In the genomic region with DNA sequence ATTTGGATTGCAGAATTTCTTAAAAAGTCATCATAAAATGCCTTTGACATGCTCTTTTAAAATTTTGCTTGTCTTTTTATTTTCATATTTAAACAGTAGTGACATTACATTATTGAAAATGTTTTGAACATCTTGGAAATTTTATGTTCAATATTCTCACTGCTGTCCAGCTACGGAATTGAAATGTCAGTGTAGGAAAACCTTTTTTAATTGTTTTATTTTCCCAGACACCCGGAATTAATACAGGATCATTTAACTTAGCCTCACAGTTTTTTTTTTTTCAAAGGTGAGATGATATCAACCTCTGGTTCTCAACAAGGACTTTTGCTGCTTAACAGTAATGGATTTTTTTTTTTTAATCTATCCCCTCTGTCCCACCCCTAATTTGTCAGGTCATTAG, we compare ENCODE assay signal across 11 cellular contexts. TPM values are rescaled to one million over a fixed set of nuclear protein-coding genes. Genes with fewer than 3 reads are reported as not detected.
DNase-seq lines count a peak whose midpoint lies in the region; ATAC-seq, FAIRE-seq and TF ChIP-seq lines count a peak whose summit lies in the region.
"Had no signal": no experiment of that assay in that cellular context is flagged by ENCODE, and none has a peak within 500 bp of the region (broad histone marks: within the 10 kb centered on the region; RNA-seq: fewer than 3 reads in every experiment).

No MANE protein-coding gene starts in this region.

- ATAC-seq in HepG2: no peak
- ATAC-seq in right lobe of liver: no peak
- no peak for ATAC-seq in HG02973 (IDR thresholded peaks at IDR 0.05; ENCODE audit: unreplicated experiment)
- ATAC-seq in HG02840 (IDR thresholded peaks at IDR 0.05; ENCODE audit: low FRiP score, unreplicated experiment): no peak

- H3K27ac Mint-ChIP-seq in activated CD4-positive, alpha-beta memory T cell treated with anti-CD3 and anti-CD28 coated beads for 36 hours: peak overlapping the region; percentile 79
- H3K27ac Mint-ChIP-seq: nephron progenitor cell had no signal

- H3K9me3 ChIP-seq in HepG2 (ENCODE audit: low read length): no peaks in the 10 kb centered on the region
- H3K9me3 ChIP-seq in right lobe of liver: no peaks in the 10 kb centered on the region
- no peaks in the 10 kb centered on the region for H3K9me3 ChIP-seq in iPS-15b (ENCODE audit: control insufficient read depth, insufficient read depth, low read length)

- intact Hi-C loops in HepG2 (cut with micrococcal nuclease; ENCODE audit: unreplicated experiment) (no loop called here), right lobe of liver (cut with DNase I) (loop anchor here in 1 of 2 donors (10.0 kb wide), 1 partner anchor 52 kb away; the partner anchor contains the start of gene SLC16A4)
- intact Hi-C loops in activated CD4-positive, alpha-beta memory T cell treated with anti-CD3 and anti-CD28 coated beads for 36 hours (cut with micrococcal nuclease): no loop called here

- H3K27me3 ChIP-seq in HepG2 (ENCODE audit: control insufficient read depth in 1 of 2, insufficient read depth in 2 of 2, low read length in 2 of 2) (no peaks in the 10 kb centered on the region), right lobe of liver (no peaks in the 10 kb centered on the region), iPS-15b (ENCODE audit: control insufficient read depth, insufficient read depth, low read length) (no peaks in the 10 kb centered on the region)

- no peak for TF ChIP-seq POLR2A in HepG2 (IDR thresholded peaks at IDR 0.05; ENCODE audit: insufficient read depth in 1 of 2, low read depth in 2 of 2, low read length in 2 of 2)
- TF ChIP-seq POLR2A in right lobe of liver (IDR thresholded peaks at IDR 0.05): no peak

- peaks cover 78% of the 10 kb centered on the region for H3K4me1 Mint-ChIP-seq in activated CD4-positive, alpha-beta memory T cell treated with anti-CD3 and anti-CD28 coated beads for 36 hours (ENCODE audit: low read depth)

- FAIRE-seq in HepG2 (lab: Jason Lieb, UNC): no peak
- FAIRE-seq: colon had no signal

- DNase-seq in HepG2 (ENCODE audit: low spot score) (no peak), right lobe of liver (no peak), HEK293T (ENCODE audit: extremely low spot score) (no peak), NOMO-1 treated with dmso at 0.1 percent for 144 hours (lab: John Stamatoyannopoulos, UW; ENCODE audit: unreplicated experiment) (no peak)
- DNase-seq in activated CD4-positive, alpha-beta memory T cell treated with anti-CD3 and anti-CD28 coated beads for 36 hours: no peak
- DNase-seq: nephron progenitor cell; stimulated activated CD4-positive, alpha-beta T cell treated with anti-CD3 and anti-CD28 coated beads, Interleukin-1b, Interleukin-23, amount 100 ng/mL, for 48 hours had no signal

- CTCF ChIA-PET in HepG2 (lab: Yijun Ruan, JAX; ENCODE audit: low intra/inter-chr PET ratio, low total read pairs) (no interaction called here), HEK293T (lab: Yijun Ruan, JAX) (interaction anchor here (0.6 kb wide), 1 partner anchor 37 kb away, joined by 3 read pairs; no protein-coding TSS in a partner anchor)
- CTCF ChIA-PET in activated CD4-positive, alpha-beta memory T cell treated with anti-CD3 and anti-CD28 coated beads for 36 hours (lab: Charles Lee): interaction anchor here (1.3 to 1.5 kb wide), 2 partner anchors 134 to 140 kb away, joined by 3 read pairs; no protein-coding TSS in a partner anchor

- no peaks in the 10 kb centered on the region for H3K27me3 Mint-ChIP-seq in activated CD4-positive, alpha-beta memory T cell treated with anti-CD3 and anti-CD28 coated beads for 36 hours

- H3K4me1 ChIP-seq in HepG2 (ENCODE audit: insufficient read depth, low read length): peaks cover 77% of the 10 kb centered on the region
- H3K4me1 ChIP-seq in right lobe of liver: peaks cover 0 to 70% (median 19%) of the 10 kb centered on the region in 4 donors
- peaks cover 34% of the 10 kb centered on the region for H3K4me1 ChIP-seq in iPS-15b (ENCODE audit: control insufficient read depth, insufficient read depth, low read length)

- peak overlapping the region; percentile 96 for H3K4me2 ChIP-seq in HepG2 (ENCODE audit: low read depth, low read length)

- H3K9me3 Mint-ChIP-seq in activated CD4-positive, alpha-beta memory T cell treated with anti-CD3 and anti-CD28 coated beads for 36 hours: no peaks in the 10 kb centered on the region
- H3K9me3 Mint-ChIP-seq: nephron progenitor cell had no signal

- in situ Hi-C loops in HepG2 (cut with HindIII; ENCODE audit: extremely low pct_ligation_motif_present, low pct_unique_long_range_greater_than_20kb): no loop called here

- H3K9ac ChIP-seq in HepG2 (ENCODE audit: insufficient read depth, low read depth, low read length) (peak overlapping the region; percentile 97; the same call in 1 of the 2 replicates), iPS-15b (ENCODE audit: low read depth, low read length) (no peak overlapping the region)

- H4K20me1 ChIP-seq in HepG2 (ENCODE audit: insufficient read depth, low read length): peaks cover 59% of the 10 kb centered on the region

- H3K79me2 ChIP-seq in HepG2 (ENCODE audit: insufficient read depth, low read length): peaks cover 89% of the 10 kb centered on the region

- BruUV-seq in HepG2 (replicated peaks; lab: Mats Ljungman, UMichigan): no TSS peak

- no peak for TF ChIP-seq RAD21 in HepG2 (CRISPR knock-in tag; IDR thresholded peaks at IDR 0.05)

- H3K27ac ChIP-seq in HepG2 (ENCODE audit: extremely low read length, insufficient read depth, low read length): no peak overlapping the region
- no peak overlapping the region for H3K27ac ChIP-seq in right lobe of liver

- no peak for TF ChIP-seq EP300 in HepG2 (IDR thresholded peaks at IDR 0.05; ENCODE audit: low read depth in 2 of 2, low read length in 2 of 2)
- TF ChIP-seq EP300 in HepG2 (CRISPR knock-in tag; IDR thresholded peaks at IDR 0.05; ENCODE audit: borderline replicate concordance): no peak

- POLR2A ChIA-PET in HepG2 (lab: Yijun Ruan, JAX): no interaction called here
- POLR2A ChIA-PET in activated CD4-positive, alpha-beta memory T cell treated with anti-CD3 and anti-CD28 coated beads for 36 hours (lab: Charles Lee): no interaction called here
- POLR2A ChIA-PET in HEK293T (lab: Yijun Ruan, JAX): no interaction called here

- 48% methylated on average over 2 of the region's 2 CpGs for WGBS in HepG2 (ENCODE audit: low lambda C conversion rate)
- 58% methylated on average over 2 of the region's 2 CpGs for WGBS in right lobe of liver (ENCODE audit: insufficient coverage, low coverage, low lambda C conversion rate, missing lambda C conversion rate)

- H2AFZ ChIP-seq in HepG2 (ENCODE audit: low read length): no peak overlapping the region

- H3K4me3 ChIP-seq in HepG2 (replicated peaks in 1 of 3; ENCODE audit: insufficient read depth in 1 of 3, low read depth in 2 of 3, low read length in 3 of 3): peak overlapping the region; percentile 81 to 91 (median 84); a peak in 5 of 6 replicates
- H3K4me3 ChIP-seq in right lobe of liver: no peak overlapping the region
- peak overlapping the region; percentile 39 for H3K4me3 ChIP-seq in iPS-15b (ENCODE audit: low read depth, low read length)

- TF ChIP-seq CTCF in HepG2 (CRISPR knock-in tag; IDR thresholded peaks at IDR 0.05): no peak
- TF ChIP-seq CTCF in right lobe of liver (IDR thresholded peaks at IDR 0.05): no peak

- no peak overlapping the region for H3K4me3 Mint-ChIP-seq in activated CD4-positive, alpha-beta memory T cell treated with anti-CD3 and anti-CD28 coated beads for 36 hours
- H3K4me3 Mint-ChIP-seq: nephron progenitor cell had no signal

- H3K36me3 ChIP-seq in HepG2 (replicated peaks in 1 of 2; ENCODE audit: control insufficient read depth in 1 of 2, insufficient read depth in 2 of 2, low read length in 2 of 2): peaks cover 6 to 35% of the 10 kb centered on the region in 2 experiments; a peak in 4 of 5 replicates
- peaks cover 0 to 14% (median 3%) of the 10 kb centered on the region in 4 donors for H3K36me3 ChIP-seq in right lobe of liver
- peaks cover 18% of the 10 kb centered on the region for H3K36me3 ChIP-seq in iPS-15b (ENCODE audit: control insufficient read depth, insufficient read depth, low read length)

- peaks cover 74% of the 10 kb centered on the region for H3K36me3 Mint-ChIP-seq in activated CD4-positive, alpha-beta memory T cell treated with anti-CD3 and anti-CD28 coated beads for 36 hours

RNA-seq across cellular contexts. Expression of gene RBM15, which starts 4.1 kb away (rescaled TPM):
- total RNA-seq in HepG2 (2016; rRNA removed; fragmentation: Illumina TruSeq; extraction: Trizol) (35.2 and 36.4 TPM in 2 replicates), right lobe of liver (10 to 100 TPM in 5 of 6 experiments, 1 to 10 TPM in 1; 8.9 to 15.1 (median 12.2) TPM)
- 2.1 and 2.5 TPM in 2 replicates for total RNA-seq in HepG2 (2016; cell fraction: cytosol; rRNA removed; fragmentation: Illumina TruSeq; extraction: Trizol; ENCODE audit: low read depth)
- 31.0 and 35.2 TPM in 2 replicates for total RNA-seq in HepG2 (2016; cell fraction: insoluble cytoplasmic fraction; rRNA removed; fragmentation: Illumina TruSeq; extraction: Trizol)
- 7.5 and 9.4 TPM in 2 replicates for total RNA-seq in HepG2 (2016; cell fraction: membrane; rRNA removed; fragmentation: Illumina TruSeq; extraction: Trizol)
- total RNA-seq in HepG2 (2016; cell fraction: nucleus; rRNA removed; fragmentation: Illumina TruSeq; extraction: Trizol): 64.6 and 75.1 TPM in 2 replicates
- polyA plus RNA-seq in HepG2 (2011; rRNA removed): 12.1 and 13.5 TPM in 2 replicates
- 8.3 and 10.1 TPM in 2 replicates for polyA plus RNA-seq in HepG2 (2011; cell fraction: cytosol; rRNA removed)
- polyA plus RNA-seq in HepG2 (2011; cell fraction: nucleus; rRNA removed): 23.5 and 29.1 TPM in 2 replicates
- 4.6 and 5.4 TPM in 2 replicates for polyA plus RNA-seq in HepG2 (2012)
- 0.16 and 0.34 TPM in 2 replicates for polyA plus RNA-seq in HepG2 (2016; cell fraction: cytosol; fragmentation: Illumina TruSeq; extraction: Trizol; ENCODE audit: low read depth)
- polyA plus RNA-seq in HepG2 (2016; cell fraction: insoluble cytoplasmic fraction; fragmentation: Illumina TruSeq; extraction: Trizol; ENCODE audit: low read depth): 9.6 TPM in 2 replicates
- polyA plus RNA-seq in HepG2 (2016; cell fraction: membrane; fragmentation: Illumina TruSeq; extraction: Trizol; ENCODE audit: low read depth): 1.00 and 1.3 TPM in 2 replicates
- polyA plus RNA-seq in HepG2 (2016; cell fraction: nucleus; fragmentation: Illumina TruSeq; extraction: Trizol; ENCODE audit: insufficient read depth, low read depth): 12.8 and 15.7 TPM in 2 replicates
- 97.0 and 222 TPM in 2 replicates for polyA minus RNA-seq in HepG2 (2011; rRNA and poly(A)+ RNA removed; ENCODE audit: low replicate concordance)
- 20.9 and 22.2 TPM in 2 replicates for polyA minus RNA-seq in HepG2 (2011; cell fraction: cytosol; rRNA and poly(A)+ RNA removed)
- 154 and 171 TPM in 2 replicates for polyA minus RNA-seq in HepG2 (2011; cell fraction: nucleus; rRNA and poly(A)+ RNA removed)
- total RNA-seq in activated CD4-positive, alpha-beta memory T cell treated with anti-CD3 and anti-CD28 coated beads for 36 hours: 10 to 100 TPM; 59.1 to 60.2 TPM

RNA-seq across cellular contexts. Expression of gene SLC16A4, which starts 47.6 kb away (rescaled TPM):
- total RNA-seq in HepG2 (2016; rRNA removed; fragmentation: Illumina TruSeq; extraction: Trizol): 0.60 and 1.1 TPM in 2 replicates
- 0.20 and 0.26 TPM in 2 replicates for total RNA-seq in HepG2 (2016; cell fraction: cytosol; rRNA removed; fragmentation: Illumina TruSeq; extraction: Trizol; ENCODE audit: low read depth)
- 0.49 and 0.63 TPM in 2 replicates for total RNA-seq in HepG2 (2016; cell fraction: insoluble cytoplasmic fraction; rRNA removed; fragmentation: Illumina TruSeq; extraction: Trizol)
- total RNA-seq in HepG2 (2016; cell fraction: membrane; rRNA removed; fragmentation: Illumina TruSeq; extraction: Trizol): 0.68 and 0.83 TPM in 2 replicates
- total RNA-seq in HepG2 (2016; cell fraction: nucleus; rRNA removed; fragmentation: Illumina TruSeq; extraction: Trizol): 0.72 and 1.0 TPM in 2 replicates
- 1.5 and 1.6 TPM in 2 replicates for polyA plus RNA-seq in HepG2 (2011; rRNA removed)
- polyA plus RNA-seq in HepG2 (2011; cell fraction: cytosol; rRNA removed): 0.63 and 1.4 TPM in 2 replicates
- 0.55 and 0.80 TPM in 2 replicates for polyA plus RNA-seq in HepG2 (2011; cell fraction: nucleus; rRNA removed)
- polyA plus RNA-seq in HepG2 (2012): 0.76 and 1.2 TPM in 2 replicates
- polyA plus RNA-seq in HepG2 (2016; cell fraction: cytosol; fragmentation: Illumina TruSeq; extraction: Trizol; ENCODE audit: low read depth): 0.19 and 0.45 TPM in 2 replicates
- 0.30 and 0.36 TPM in 2 replicates for polyA plus RNA-seq in HepG2 (2016; cell fraction: insoluble cytoplasmic fraction; fragmentation: Illumina TruSeq; extraction: Trizol; ENCODE audit: low read depth)
- polyA plus RNA-seq in HepG2 (2016; cell fraction: membrane; fragmentation: Illumina TruSeq; extraction: Trizol; ENCODE audit: low read depth): 0.24 and 0.27 TPM in 2 replicates
- 0.74 and 0.92 TPM in 2 replicates for polyA plus RNA-seq in HepG2 (2016; cell fraction: nucleus; fragmentation: Illumina TruSeq; extraction: Trizol; ENCODE audit: insufficient read depth, low read depth)
- 0.54 and 2.2 TPM in 2 replicates for polyA minus RNA-seq in HepG2 (2011; rRNA and poly(A)+ RNA removed; ENCODE audit: low replicate concordance)
- polyA minus RNA-seq in HepG2 (2011; cell fraction: cytosol; rRNA and poly(A)+ RNA removed): 1.6 and 1.7 TPM in 2 replicates
- 0.77 and 0.99 TPM in 2 replicates for polyA minus RNA-seq in HepG2 (2011; cell fraction: nucleus; rRNA and poly(A)+ RNA removed)
- total RNA-seq in right lobe of liver: 1 to 10 TPM in 5 of 6 experiments, under 1 TPM in 1; 0.49 to 4.0 (median 3.4) TPM
- total RNA-seq in activated CD4-positive, alpha-beta memory T cell treated with anti-CD3 and anti-CD28 coated beads for 36 hours: under 1 TPM; 0.19 to 0.48 TPM

Comparison
In these comparisons a context has a peak if more than half of its experiments do, and no peak if none do; other contexts are left out.
1. H3K4me3 ChIP-seq: peak in HepG2 (3 of 3) and iPS-15b (single experiment); none in right lobe of liver (0 of 3).